Comparison of ENCODE assay signal across 7 cellular contexts in genomic region chr11:319465-320273, GRCh38. TPM values are rescaled to one million over a fixed set of nuclear protein-coding genes. Genes with fewer than 3 reads are reported as not detected.
A peak's percentile ranks its signal among the peaks of the same experiment; 100 is the strongest.
DNase-seq lines count a peak whose midpoint lies in the region; TF ChIP-seq lines count a peak whose summit lies in the region.
"Not testable (repeated sequence)": the region's sequence is repeated elsewhere in the genome, so short reads cannot be mapped to it uniquely, and the experiment has no call there.
"Had no signal": no experiment of that assay in that cellular context is flagged by ENCODE, and none has a peak within 500 bp of the region (broad histone marks: within the 10 kb centered on the region; RNA-seq: fewer than 3 reads in every experiment).

No MANE protein-coding gene starts in this region.

- 4% methylated on average over 18 to 20 of the region's 24 CpGs for WGBS in lower leg skin, 2 donors

- TF ChIP-seq POLR2A in lower leg skin (IDR thresholded peaks at IDR 0.05): not testable (repeated sequence)

- not testable (repeated sequence) for DNase-seq in AG10803 (ENCODE audit: low read depth); LNCaP clone FGC (ENCODE audit: low read depth); epithelial cell of prostate (ENCODE audit: low read depth, low spot score); lower leg skin (ENCODE audit: low spot score in 2 of 2); skeletal muscle cell (ENCODE audit: low read depth)
- DNase-seq in activated effector memory CD4-positive, alpha-beta T cell treated with anti-CD3 and anti-CD28 coated beads, Interleukin-2, amount 50 U/mL, for 16 hours: peak; percentile 63

- TF ChIP-seq CTCF in AG10803 (conservative IDR thresholded peaks at IDR 0.05; ENCODE audit: low read length): 0 out of 2 replicates have a peak, but pooled peaks have one; percentile 6
- not testable (repeated sequence) for TF ChIP-seq CTCF in LNCaP clone FGC (IDR thresholded peaks at IDR 0.05; ENCODE audit: control insufficient read depth, extremely low read depth, insufficient read depth); lower leg skin (IDR thresholded peaks at IDR 0.05)

- intact Hi-C loops in lower leg skin (cut with DNase I; ENCODE audit: low total_unique reads): not testable (repeated sequence)

- H3K4me3 ChIP-seq in AG10803 (ENCODE audit: low read length) (peak overlapping the region; percentile 87), LNCaP clone FGC (ENCODE audit: low read depth, low read length) (peak overlapping the region; percentile 58), lower leg skin (ENCODE audit: low read depth, poor library complexity, severe bottlenecking) (peak overlapping the region; percentile 83), skeletal muscle cell (ENCODE audit: low read depth, low read length) (peak overlapping the region; percentile 71)

- peak overlapping the region; percentile 84 for H3K27ac ChIP-seq in epithelial cell of prostate

RNA-seq across cellular contexts. Expression of gene IFITM3, which starts 1.0 kb away (rescaled TPM):
- total RNA-seq in lower leg skin: 100 to 1,000 TPM in 1 of 4 donors, 10 to 100 TPM in 3; 39.6 to 124 (median 84.2) TPM

RNA-seq across cellular contexts. Expression of gene IFITM1, which starts 5.8 kb away (rescaled TPM):
- 100 to 1,000 TPM in 1 of 4 donors, 10 to 100 TPM in 3; 44.2 to 114 (median 65.4) TPM for total RNA-seq in lower leg skin

RNA-seq across cellular contexts. Expression of gene IFITM2, which starts 12.1 kb away (rescaled TPM):
- 10 to 100 TPM; 22.2 to 99.4 (median 52.9) TPM for total RNA-seq in lower leg skin

RNA-seq across cellular contexts. Expression of gene IFITM5, which starts 20.3 kb away (rescaled TPM):
- total RNA-seq in lower leg skin: not detected
- total RNA-seq: T-helper 1 cell treated with Interleukin-12 subunit alpha and Interleukin-12 subunit beta and Interleukin-4 antibody, amounts not matched to agents 30 ng/mL and 1 ng/mL, for 36 hours had no signal

RNA-seq across cellular contexts. Expression of gene PGGHG, which starts 30.7 kb away (rescaled TPM):
- 1 to 10 TPM; 4.0 to 7.7 (median 6.9) TPM for total RNA-seq in lower leg skin
